In the genomic region with DNA sequence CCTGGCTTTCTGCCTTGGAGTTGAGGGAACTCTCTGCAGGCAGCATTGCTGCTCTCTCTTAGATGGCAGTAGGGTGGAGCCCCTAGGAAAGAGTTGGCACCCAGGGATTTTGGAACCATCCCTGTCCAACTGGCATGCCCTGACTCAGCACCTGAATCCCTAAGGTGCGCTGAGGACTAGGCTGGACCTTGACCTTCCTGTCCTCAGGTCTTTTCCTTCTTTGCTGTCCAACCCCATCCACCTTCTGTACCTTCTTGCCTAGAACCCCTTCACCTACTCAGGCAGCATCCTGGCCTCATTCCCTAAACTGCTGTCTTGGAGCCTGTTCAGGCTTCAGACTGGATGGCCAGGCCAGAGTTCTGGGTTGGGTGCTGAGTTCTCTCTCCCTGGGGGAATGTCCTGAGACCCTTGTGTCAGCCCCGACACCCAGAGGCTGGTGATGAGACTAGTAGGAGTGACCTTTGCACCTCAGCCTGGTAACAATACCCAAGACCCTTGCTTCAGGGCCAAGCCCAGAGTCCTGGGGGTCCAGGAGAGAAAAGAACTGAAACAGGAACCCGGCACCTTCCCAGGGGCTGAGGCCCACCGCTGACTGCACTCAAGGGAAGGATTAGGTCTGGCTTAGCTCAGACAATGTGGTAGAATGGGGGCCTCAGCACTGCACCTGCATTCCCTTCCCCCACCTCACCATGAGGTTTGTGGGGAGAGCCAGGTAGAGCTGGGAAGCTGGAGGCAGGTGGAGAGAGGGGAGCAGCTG, we compare ENCODE assay signal across 8 cellular contexts. TPM values are rescaled to one million over a fixed set of nuclear protein-coding genes. Genes with fewer than 3 reads are reported as not detected.
A peak's percentile ranks its signal among the peaks of the same experiment; 100 is the strongest.
DNase-seq lines count a peak whose midpoint lies in the region; ATAC-seq and TF ChIP-seq lines count a peak whose summit lies in the region.
"Had no signal": no experiment of that assay in that cellular context is flagged by ENCODE, and none has a peak within 500 bp of the region (broad histone marks: within the 10 kb centered on the region; RNA-seq: fewer than 3 reads in every experiment).

No MANE protein-coding gene starts in this region.

- peaks cover 73% of the 10 kb centered on the region for H3F3A ChIP-seq in GM23248 (ENCODE audit: insufficient read depth)

- in situ Hi-C loops in GM23248 (cut with MboI), result no loop called here

- 67 to 70% methylated on average over 4 of the region's 4 CpGs for WGBS in GM23248 (ENCODE audit: low coverage in 1 of 2, low lambda C conversion rate in 2 of 2, missing lambda C conversion rate in 2 of 2), 2 experiments

- H3K36me3 Mint-ChIP-seq in stimulated activated naive B cell treated with anti-CD40 and anti-IgM and Interleukin-4, amounts not matched to agents 10 μg/mL and 1 μg/mL and 100 μg/mL, for 72 hours, result peaks cover 17 to 19% of the 10 kb centered on the region in 2 donors

- H3K4me3 ChIP-seq in GM23248, result no peak overlapping the region

- H3K79me2 ChIP-seq in GM23248 (ENCODE audit: insufficient read depth), result peaks cover 24% of the 10 kb centered on the region

- peak overlapping the region; percentile 36 to 74 for H3K4me3 Mint-ChIP-seq in stimulated activated naive B cell treated with anti-CD40 and anti-IgM and Interleukin-4, amounts not matched to agents 10 μg/mL and 1 μg/mL and 100 μg/mL, for 72 hours

- no peaks in the 10 kb centered on the region for H3K9me3 ChIP-seq in GM23248 (ENCODE audit: low read depth)

- H3K9ac ChIP-seq in GM23248, result peak overlapping the region; percentile 93

- H3K36me3 ChIP-seq in GM23248 (ENCODE audit: low read depth), result 0 out of 2 replicates have a peak, but pooled peaks cover 2% of the 10 kb centered on the region

- no peaks in the 10 kb centered on the region for H3K27me3 ChIP-seq in GM23248 (replicated peaks; ENCODE audit: insufficient read depth)

- peaks cover 52% of the 10 kb centered on the region for H3K4me1 ChIP-seq in GM23248 (ENCODE audit: insufficient read depth)

- H3K27me3 Mint-ChIP-seq in stimulated activated naive B cell treated with anti-CD40 and anti-IgM and Interleukin-4, amounts not matched to agents 10 μg/mL and 1 μg/mL and 100 μg/mL, for 72 hours, result no peaks in the 10 kb centered on the region

- H2AFZ ChIP-seq in GM23248, result no peak overlapping the region

- TF ChIP-seq CTCF in VCaP (conservative IDR thresholded peaks at IDR 0.05), result no peak

- H3K27ac Mint-ChIP-seq in stimulated activated naive B cell treated with anti-CD40 and anti-IgM and Interleukin-4, amounts not matched to agents 10 μg/mL and 1 μg/mL and 100 μg/mL, for 72 hours, result peak overlapping the region; percentile 99

- ATAC-seq in stimulated activated naive B cell treated with anti-CD40 and anti-IgM and Interleukin-4, amounts not matched to agents 10 μg/mL and 1 μg/mL and 100 μg/mL, for 72 hours (replicated peaks), result no peak
- ATAC-seq in HG03442 (IDR thresholded peaks at IDR 0.05; ENCODE audit: unreplicated experiment) (no peak), HG03439 (IDR thresholded peaks at IDR 0.05; ENCODE audit: unreplicated experiment) (no peak), GM21825 (IDR thresholded peaks at IDR 0.05; ENCODE audit: unreplicated experiment) (no peak)

- H3K27ac ChIP-seq in GM23248 (peak overlapping the region; percentile 97), VCaP (peak overlapping the region; percentile 96; the same call in 1 of the 2 replicates)

- DNase-seq in GM23248 (no peak), kidney tubule cell (ENCODE audit: low spot score) (peak; percentile 4)
- no peak for DNase-seq in stimulated activated naive B cell treated with anti-CD40 and anti-IgM and Interleukin-4, amounts not matched to agents 10 μg/mL and 1 μg/mL and 100 μg/mL, for 72 hours
- DNase-seq: NCI-H1048 had no signal

- H3K4me2 ChIP-seq in GM23248 (ENCODE audit: unreplicated experiment), result peak overlapping the region; percentile 89

- peaks cover 66 to 67% of the 10 kb centered on the region in 2 donors for H3K4me1 Mint-ChIP-seq in stimulated activated naive B cell treated with anti-CD40 and anti-IgM and Interleukin-4, amounts not matched to agents 10 μg/mL and 1 μg/mL and 100 μg/mL, for 72 hours

- no peaks in the 10 kb centered on the region for H4K20me1 ChIP-seq in GM23248 (ENCODE audit: insufficient read depth)

- no peaks in the 10 kb centered on the region for H3K9me2 ChIP-seq in GM23248 (ENCODE audit: insufficient read depth)

- no peaks in the 10 kb centered on the region for H3K9me3 Mint-ChIP-seq in stimulated activated naive B cell treated with anti-CD40 and anti-IgM and Interleukin-4, amounts not matched to agents 10 μg/mL and 1 μg/mL and 100 μg/mL, for 72 hours

RNA-seq across cellular contexts. Expression of gene POLD4, which starts 2.6 kb away (rescaled TPM):
- total RNA-seq in GM23248 (2014; rRNA removed; shearing (Covaris generic)), result 86.6 and 109 TPM in 2 replicates
- 121 and 136 TPM in 2 replicates for polyA plus RNA-seq in GM23248 (2016; fragmentation: Nextera tagmentation; extraction: Ambion mirVana)

RNA-seq across cellular contexts. Expression of gene CLCF1, which starts 17.4 kb away (rescaled TPM):
- total RNA-seq in GM23248 (2014; rRNA removed; shearing (Covaris generic)), result 33.0 and 39.1 TPM in 2 replicates
- polyA plus RNA-seq in GM23248 (2016; fragmentation: Nextera tagmentation; extraction: Ambion mirVana), result 20.0 and 21.1 TPM in 2 replicates

RNA-seq across cellular contexts. Expression of gene RAD9A, which starts 35.8 kb away (rescaled TPM):
- 0.51 and 4.6 TPM in 2 replicates for total RNA-seq in GM23248 (2014; rRNA removed; shearing (Covaris generic))
- 3.9 and 5.7 TPM in 2 replicates for polyA plus RNA-seq in GM23248 (2016; fragmentation: Nextera tagmentation; extraction: Ambion mirVana)

RNA-seq across cellular contexts. Expression of gene PPP1CA, which starts 45.7 kb away (rescaled TPM):
- total RNA-seq in GM23248 (2014; rRNA removed; shearing (Covaris generic)), result 140 and 172 TPM in 2 replicates
- polyA plus RNA-seq in GM23248 (2016; fragmentation: Nextera tagmentation; extraction: Ambion mirVana), result 207 and 222 TPM in 2 replicates

RNA-seq across cellular contexts. Expression of gene TBC1D10C, which starts 47.9 kb away (rescaled TPM):
- not detected in 2 replicates for total RNA-seq in GM23248 (2014; rRNA removed; shearing (Covaris generic))
- 0.25 TPM in 1 of 2 replicates, not detected in the other for polyA plus RNA-seq in GM23248 (2016; fragmentation: Nextera tagmentation; extraction: Ambion mirVana)
